1 cellular context compared by ENCODE assay signal in genomic region chr4:53786632-53787031, GRCh38.
TF ChIP-seq lines count a peak whose summit lies in the region.

No MANE protein-coding gene starts in this region.

TF ChIP-seq in GM23338, 12 proteins besides CTCF, POLR2A, EP300 and RAD21 (continued from another document):
- TF ChIP-seq JUNB (IDR thresholded peaks at IDR 0.05; ENCODE audit: unreplicated experiment) = no peak
- TF ChIP-seq POLR2AphosphoS5 (IDR thresholded peaks at IDR 0.05; ENCODE audit: low read depth) = no peak
- TF ChIP-seq ZNF114 (CRISPR knock-in tag; IDR thresholded peaks at IDR 0.05) = no peak
- no peak for TF ChIP-seq CREB1 (CRISPR knock-in tag; IDR thresholded peaks at IDR 0.05; ENCODE audit: low read depth)
- TF ChIP-seq REST (IDR thresholded peaks at IDR 0.05; ENCODE audit: unreplicated experiment) = no peak
- no peak for TF ChIP-seq ZNF331 (CRISPR knock-in tag; IDR thresholded peaks at IDR 0.05; ENCODE audit: low read depth)
- TF ChIP-seq EZH2phosphoT487 (IDR thresholded peaks at IDR 0.05; ENCODE audit: unreplicated experiment) = no peak
- no peak for TF ChIP-seq NANOG (IDR thresholded peaks at IDR 0.05; ENCODE audit: borderline replicate concordance)
- no peak for TF ChIP-seq EZH2 (IDR thresholded peaks at IDR 0.05; ENCODE audit: low read depth, unreplicated experiment)
- TF ChIP-seq ETS1 (IDR thresholded peaks at IDR 0.05) = no peak
